Comparison of ENCODE assay signal across 7 cellular contexts in genomic region chr2:17813015-17813741, GRCh38. TPM values are rescaled to one million over a fixed set of nuclear protein-coding genes. Genes with fewer than 3 reads are reported as not detected.
DNase-seq lines count a peak whose midpoint lies in the region; ATAC-seq and TF ChIP-seq lines count a peak whose summit lies in the region.

No MANE protein-coding gene starts in this region.

- TF ChIP-seq POLR2A in testis (IDR thresholded peaks at IDR 0.05): no peak

- H3K27me3 Mint-ChIP-seq in activated T-cell treated with anti-CD3 and anti-CD28 coated beads, Interleukin-2, amount 50 U/mL, for 72 hours (ENCODE audit: low read depth): peaks cover 9% of the 10 kb centered on the region

- H3K4me3 ChIP-seq in choroid plexus epithelial cell (ENCODE audit: low read depth, low read length) (no peak overlapping the region), testis (no peak overlapping the region)

- no peaks in the 10 kb centered on the region for H3K36me3 ChIP-seq in testis (ENCODE audit: low read depth, missing control alignments)

- WGBS in testis, 2 donors: 34 to 48% methylated on average over 5 of the region's 5 CpGs

- peak; percentile 16 for DNase-seq in choroid plexus epithelial cell (ENCODE audit: low read depth)
- no peak for DNase-seq in testis
- no peak for DNase-seq in SW 1271 (lab: John Stamatoyannopoulos, UW)
- DNase-seq in iPS-NIHi11 (ENCODE audit: low spot score): no peak
- no peak for DNase-seq in activated T-cell treated with anti-CD3 and anti-CD28 coated beads, Interleukin-2, amount 50 U/mL, for 72 hours

- no peaks in the 10 kb centered on the region for H3K36me3 Mint-ChIP-seq in activated T-cell treated with anti-CD3 and anti-CD28 coated beads, Interleukin-2, amount 50 U/mL, for 72 hours (ENCODE audit: insufficient read depth in 2 of 2)

- H3K4me1 Mint-ChIP-seq in activated T-cell treated with anti-CD3 and anti-CD28 coated beads, Interleukin-2, amount 50 U/mL, for 72 hours (ENCODE audit: low read depth): no peaks in the 10 kb centered on the region

- ATAC-seq in GM19452 (IDR thresholded peaks at IDR 0.05; ENCODE audit: unreplicated experiment): peak; percentile 53
- ATAC-seq in HG03159 (IDR thresholded peaks at IDR 0.05; ENCODE audit: unreplicated experiment): peak; percentile 50
- no peak for ATAC-seq in activated T-cell treated with anti-CD3 and anti-CD28 coated beads, Interleukin-2, amount 50 U/mL, for 72 hours (replicated peaks in 1 of 2)

- H3K9me3 Mint-ChIP-seq in activated T-cell treated with anti-CD3 and anti-CD28 coated beads, Interleukin-2, amount 50 U/mL, for 72 hours: no peaks in the 10 kb centered on the region

- no peak overlapping the region for H3K27ac Mint-ChIP-seq in activated T-cell treated with anti-CD3 and anti-CD28 coated beads, Interleukin-2, amount 50 U/mL, for 72 hours

- TF ChIP-seq CTCF in choroid plexus epithelial cell (conservative IDR thresholded peaks at IDR 0.05; ENCODE audit: low read depth, low read length): no peak
- TF ChIP-seq CTCF in testis (IDR thresholded peaks at IDR 0.05): no peak

- intact Hi-C loops in testis (cut with DNase I; ENCODE audit: low total_unique reads): no loop called here

- H3K4me3 Mint-ChIP-seq in activated T-cell treated with anti-CD3 and anti-CD28 coated beads, Interleukin-2, amount 50 U/mL, for 72 hours: no peak overlapping the region

- H3K9me3 ChIP-seq in testis: no peaks in the 10 kb centered on the region

- no peaks in the 10 kb centered on the region for H3K27me3 ChIP-seq in testis

- peak overlapping the region; percentile 48 to 76 for H3K27ac ChIP-seq in testis

- H3K4me1 ChIP-seq in testis: peaks cover 17% of the 10 kb centered on the region

RNA-seq across cellular contexts. Expression of gene MSGN1, which starts 3.1 kb away (rescaled TPM):
- total RNA-seq in testis: not detected
- not detected for polyA plus RNA-seq in testis (ENCODE audit: insufficient read depth, low read depth, low replicate concordance)
- not detected for total RNA-seq in activated T-cell treated with anti-CD3 and anti-CD28 coated beads, Interleukin-2, amount 50 U/mL, for 72 hours

RNA-seq across cellular contexts. Expression of gene GEN1, which starts 59.2 kb away (rescaled TPM):
- 10 to 100 TPM; 31.9 to 59.1 TPM for total RNA-seq in testis
- polyA plus RNA-seq in testis (ENCODE audit: insufficient read depth, low read depth, low replicate concordance): 12.8 TPM
- 10 to 100 TPM; 33.1 to 35.2 TPM for total RNA-seq in activated T-cell treated with anti-CD3 and anti-CD28 coated beads, Interleukin-2, amount 50 U/mL, for 72 hours

RNA-seq across cellular contexts. Expression of gene SMC6, which starts 59.6 kb away (rescaled TPM):
- total RNA-seq in testis: 10 to 100 TPM; 73.8 to 79.0 TPM
- 21.7 TPM for polyA plus RNA-seq in testis (ENCODE audit: insufficient read depth, low read depth, low replicate concordance)
- total RNA-seq in activated T-cell treated with anti-CD3 and anti-CD28 coated beads, Interleukin-2, amount 50 U/mL, for 72 hours: 10 to 100 TPM; 25.1 to 31.0 TPM

Comparison
In these comparisons a context has a peak if more than half of its experiments do, and no peak if none do; other contexts are left out.
1. ATAC-seq: peak in GM19452 (single experiment) and HG03159 (single experiment); none in activated T-cell treated with anti-CD3 and anti-CD28 coated beads, Interleukin-2, amount 50 U/mL, for 72 hours (0 of 2).